Comparison of ENCODE assay signal across 16 cellular contexts in the genomic region with DNA sequence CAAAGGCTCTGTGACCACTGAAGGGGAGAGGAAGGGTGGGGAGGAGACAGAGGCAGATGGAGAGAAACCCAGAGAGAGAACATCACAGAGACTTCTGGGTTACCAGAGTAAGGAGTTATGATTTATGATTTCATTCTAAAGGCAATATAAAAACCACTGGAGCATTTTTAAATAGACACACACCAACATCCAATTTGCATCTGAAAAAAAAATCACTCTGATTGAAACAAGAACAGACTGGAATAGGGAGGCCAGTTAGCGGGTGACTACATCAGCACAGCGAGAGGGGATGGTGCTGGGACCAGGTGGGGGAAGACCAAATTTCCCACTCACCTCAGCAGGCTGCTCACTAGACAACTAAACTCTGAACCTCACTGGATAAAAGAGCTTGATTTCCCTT.
DNase-seq lines count a peak whose midpoint lies in the region; ATAC-seq and TF ChIP-seq lines count a peak whose summit lies in the region.
"Had no signal": no experiment of that assay in that cellular context is flagged by ENCODE, and none has a peak within 500 bp of the region (broad histone marks: within the 10 kb centered on the region; RNA-seq: fewer than 3 reads in every experiment).

No MANE protein-coding gene starts in this region.

- no peak overlapping the region for H3K4me3 Mint-ChIP-seq in natural killer cell treated with Interleukin-12 subunit alpha and Interleukin-12 subunit beta and Interleukin-15 and Interleukin-18, amount 100 ng/mL, for 72 hours
- H3K4me3 Mint-ChIP-seq: activated naive CD4-positive, alpha-beta T cell treated with anti-CD3 and anti-CD28 coated beads, Interleukin-2, amount 10 ng/mL, durations not matched to agents 7 days and 5 days had no signal

- H3K9me3 Mint-ChIP-seq in natural killer cell treated with Interleukin-12 subunit alpha and Interleukin-12 subunit beta and Interleukin-15 and Interleukin-18, amount 100 ng/mL, for 72 hours: no peaks in the 10 kb centered on the region
- H3K9me3 Mint-ChIP-seq: activated B cell treated with CpG ODN at 0.5 μM for 24 hours had no signal

- H3K9ac ChIP-seq in colonic mucosa (ENCODE audit: low read depth in 2 of 2, low read length in 2 of 2): no peak overlapping the region

- no peaks in the 10 kb centered on the region for H3K27me3 Mint-ChIP-seq in natural killer cell treated with Interleukin-12 subunit alpha and Interleukin-12 subunit beta and Interleukin-15 and Interleukin-18, amount 100 ng/mL, for 72 hours
- H3K27me3 Mint-ChIP-seq: activated B cell treated with CpG ODN at 0.5 μM for 24 hours; activated naive CD4-positive, alpha-beta T cell treated with anti-CD3 and anti-CD28 coated beads, Interleukin-2, amount 10 ng/mL, durations not matched to agents 7 days and 5 days; progenitor cell of endocrine pancreas had no signal

- no peaks in the 10 kb centered on the region for H3K36me3 ChIP-seq in colonic mucosa

- H3K36me3 Mint-ChIP-seq in natural killer cell treated with Interleukin-12 subunit alpha and Interleukin-12 subunit beta and Interleukin-15 and Interleukin-18, amount 100 ng/mL, for 72 hours: no peaks in the 10 kb centered on the region

- no peak overlapping the region for H3K27ac Mint-ChIP-seq in natural killer cell treated with Interleukin-12 subunit alpha and Interleukin-12 subunit beta and Interleukin-15 and Interleukin-18, amount 100 ng/mL, for 72 hours

- H3K27ac ChIP-seq in RWPE1: peak overlapping the region; percentile 51
- H3K27ac ChIP-seq in substantia nigra (ENCODE audit: low read depth, low read length, poor library complexity, severe bottlenecking): peak overlapping the region; percentile 62
- no peak overlapping the region for H3K27ac ChIP-seq in colonic mucosa
- H3K27ac ChIP-seq: cardiac muscle cell had no signal

- intact Hi-C loops in colonic mucosa (cut with DNase I): no loop called here

- CTCF ChIA-PET in RWPE1 (lab: Yijun Ruan, JAX): interaction anchor here (0.6 kb wide), 1 partner anchor 373 kb away, joined by 3 read pairs; no protein-coding TSS in a partner anchor

- no peak for ATAC-seq in natural killer cell treated with Interleukin-12 subunit alpha and Interleukin-12 subunit beta and Interleukin-15 and Interleukin-18, amount 100 ng/mL, for 72 hours

- peaks cover 26 to 29% of the 10 kb centered on the region in 2 donors for H3K4me1 Mint-ChIP-seq in natural killer cell treated with Interleukin-12 subunit alpha and Interleukin-12 subunit beta and Interleukin-15 and Interleukin-18, amount 100 ng/mL, for 72 hours (ENCODE audit: low read depth in 2 of 2)
- H3K4me1 Mint-ChIP-seq: activated naive CD4-positive, alpha-beta T cell treated with anti-CD3 and anti-CD28 coated beads, Interleukin-2, amount 10 ng/mL, durations not matched to agents 7 days and 5 days had no signal

- H3K4me3 ChIP-seq in epithelial cell of esophagus (ENCODE audit: low read length) (no peak overlapping the region), colonic mucosa (no peak overlapping the region)
- H3K4me3 ChIP-seq: cardiac muscle cell had no signal

- H3K9me3 ChIP-seq in colonic mucosa: no peaks in the 10 kb centered on the region

- H3K4me1 ChIP-seq in colonic mucosa: no peaks in the 10 kb centered on the region

- no peak for TF ChIP-seq CTCF in RWPE1 (conservative IDR thresholded peaks at IDR 0.05; ENCODE audit: low read depth)
- TF ChIP-seq CTCF in epithelial cell of esophagus (IDR thresholded peaks at IDR 0.05; ENCODE audit: insufficient read depth, low read depth, low read length, missing control alignments): no peak
- no peak for TF ChIP-seq CTCF in colonic mucosa (IDR thresholded peaks at IDR 0.05)

- POLR2A ChIA-PET in RWPE1 (lab: Yijun Ruan, JAX; ENCODE audit: low non-redundant PET): no interaction called here

- DNase-seq in NCI-H748 (lab: John Stamatoyannopoulos, UW; ENCODE audit: unreplicated experiment) (peak; percentile 27), NCI-H748 treated with DMSO at 0.1 percent for 48 hours (lab: John Stamatoyannopoulos, UW) (no peak), RWPE1 (ENCODE audit: low spot score) (no peak), epithelial cell of esophagus (ENCODE audit: low read depth) (peak; percentile 11), substantia nigra (lab: John Stamatoyannopoulos, UW) (no peak), colonic mucosa (no peak), SHP77 (lab: John Stamatoyannopoulos, UW) (no peak)
- DNase-seq in natural killer cell treated with Interleukin-12 subunit alpha and Interleukin-12 subunit beta and Interleukin-15 and Interleukin-18, amount 100 ng/mL, for 72 hours (ENCODE audit: low spot score): no peak
- DNase-seq: activated B cell treated with CpG ODN at 0.5 μM for 24 hours; activated naive CD4-positive, alpha-beta T cell treated with anti-CD3 and anti-CD28 coated beads, Interleukin-2, amount 10 ng/mL, durations not matched to agents 7 days and 5 days; glutamatergic neuron; H7; KG1; NCI-H187 had no signal

- H3K27me3 ChIP-seq in colonic mucosa: no peaks in the 10 kb centered on the region
- H3K27me3 ChIP-seq: cardiac muscle cell had no signal

Comparison
In these comparisons a context has a peak if more than half of its experiments do, and no peak if none do; other contexts are left out.
1. DNase-seq: peak in NCI-H748 (single experiment) and epithelial cell of esophagus (single experiment); none in NCI-H748 treated with DMSO at 0.1 percent for 48 hours (single experiment), RWPE1 (single experiment), substantia nigra (0 of 49), natural killer cell treated with Interleukin-12 subunit alpha and Interleukin-12 subunit beta and Interleukin-15 and Interleukin-18, amount 100 ng/mL, for 72 hours (single experiment), colonic mucosa (single experiment) and SHP77 (0 of 2).